Comparison of ENCODE assay signal across 9 cellular contexts in genomic region chr1:16643001-16643411, GRCh38. TPM values are rescaled to one million over a fixed set of nuclear protein-coding genes. Genes with fewer than 3 reads are reported as not detected.
DNase-seq lines count a peak whose midpoint lies in the region; ATAC-seq and TF ChIP-seq lines count a peak whose summit lies in the region.
"Not testable (repeated sequence)": the region's sequence is repeated elsewhere in the genome, so short reads cannot be mapped to it uniquely, and the experiment has no call there.
"Had no signal": no experiment of that assay in that cellular context is flagged by ENCODE, and none has a peak within 500 bp of the region (broad histone marks: within the 10 kb centered on the region; RNA-seq: fewer than 3 reads in every experiment).

No MANE protein-coding gene starts in this region.

- peak overlapping the region; percentile 78 to 99 for H3K9ac ChIP-seq in duodenal mucosa (ENCODE audit: low read depth in 1 of 2, low read length in 2 of 2)

- H3K36me3 ChIP-seq in duodenal mucosa (ENCODE audit: control insufficient read depth in 1 of 2, insufficient read depth in 2 of 2, low read length in 2 of 2) (peaks cover 0 to 13% of the 10 kb centered on the region in 2 donors), spleen (peaks cover 0 to 34% (median 0%) of the 10 kb centered on the region in 6 donors)
- H3K36me3 ChIP-seq in hepatocyte (replicated peaks; ENCODE audit: insufficient read depth, low read depth); aorta (ENCODE audit: control insufficient read depth in 1 of 2, insufficient read depth in 2 of 2, low read length in 1 of 2): not testable (repeated sequence)

- peak overlapping the region; percentile 94 for H3K4me3 ChIP-seq in HFF-Myc (replicated peaks; ENCODE audit: low read depth, low read length)
- H3K4me3 ChIP-seq in duodenal mucosa (ENCODE audit: low read depth in 1 of 2, low read length in 2 of 2), result peak overlapping the region; percentile 87 to 98
- H3K4me3 ChIP-seq in hepatocyte; aorta (ENCODE audit: low read length in 2 of 2): not testable (repeated sequence)
- H3K4me3 ChIP-seq in spleen, result peak overlapping the region in 5 of 8 donors; percentile 4 to 78 (median 64)

- ATAC-seq in natural killer cell; aorta (ENCODE audit: low FRiP score): not testable (repeated sequence)

- intact Hi-C loops in natural killer cell (cut with micrococcal nuclease), result loop anchor here (10.0 kb wide), 1 partner anchor 252 kb away; the partner anchor contains the start of gene RNU1-2
- intact Hi-C loops in spleen (cut with DNase I; ENCODE audit: low total_unique reads); aorta (cut with DNase I): not testable (repeated sequence)

- H3K36me3 Mint-ChIP-seq in natural killer cell, result not testable (repeated sequence)

- H3K79me2 ChIP-seq in hepatocyte, result peaks cover 59% of the 10 kb centered on the region

- H3K4me2 ChIP-seq in hepatocyte, result peak overlapping the region; percentile 80

- DNase-seq in HFF-Myc (ENCODE audit: extremely low read depth, low read depth); hepatocyte (ENCODE audit: low spot score): not testable (repeated sequence)
- DNase-seq in activated CD4-positive, CD25-positive, alpha-beta regulatory T cell treated with anti-CD3 and anti-CD28 coated beads, Interleukin-2, amount 50 U/mL, for 72 hours, result peak; percentile 37
- DNase-seq in activated gamma-delta T cell treated with Interleukin-2 at 50 U/mL for 16 hours, result peak; percentile 11
- peak; percentile 45 for DNase-seq in natural killer cell
- peak; percentile 82 for DNase-seq in spleen
- DNase-seq in aorta, result peak; percentile 55 to 84

- peaks cover 37 to 41% of the 10 kb centered on the region in 2 donors for H3K4me1 ChIP-seq in duodenal mucosa (ENCODE audit: control insufficient read depth in 1 of 2, insufficient read depth in 2 of 2, low read length in 2 of 2)
- peaks cover 23% of the 10 kb centered on the region for H3K4me1 ChIP-seq in hepatocyte (ENCODE audit: insufficient read depth)
- peaks cover 30 to 70% (median 46%) of the 10 kb centered on the region in 6 donors for H3K4me1 ChIP-seq in spleen
- H3K4me1 ChIP-seq in aorta (ENCODE audit: control insufficient read depth in 1 of 2, insufficient read depth in 2 of 2, low read length in 2 of 2), result not testable (repeated sequence)

- H4K20me1 ChIP-seq in hepatocyte (ENCODE audit: insufficient read depth, poor library complexity, severe bottlenecking), result not testable (repeated sequence)

- H3K27me3 Mint-ChIP-seq in natural killer cell (ENCODE audit: low read depth in 2 of 2), result not testable (repeated sequence)

- not testable (repeated sequence) for H3K27ac Mint-ChIP-seq in natural killer cell

- TF ChIP-seq CTCF in HFF-Myc (IDR thresholded peaks at IDR 0.05; ENCODE audit: low read depth, low read length, missing control alignments); hepatocyte (IDR thresholded peaks at IDR 0.05; ENCODE audit: poor library complexity); natural killer cell (IDR thresholded peaks at IDR 0.05); spleen (IDR thresholded peaks at IDR 0.05 in 8 of 11, conservative IDR thresholded peaks at IDR 0.05 in 3 of 11): not testable (repeated sequence)

- not testable (repeated sequence) for H3K4me1 Mint-ChIP-seq in natural killer cell

- H3K27ac ChIP-seq in duodenal mucosa (ENCODE audit: low read depth, low read length), result peak overlapping the region; percentile 69
- not testable (repeated sequence) for H3K27ac ChIP-seq in hepatocyte; spleen; aorta (ENCODE audit: low read depth in 1 of 2, low read length in 2 of 2)

- not testable (repeated sequence) for H3K27me3 ChIP-seq in duodenal mucosa (ENCODE audit: control insufficient read depth in 1 of 2, insufficient read depth in 2 of 2, low read length in 2 of 2); hepatocyte; spleen (replicated peaks in 1 of 7); aorta (ENCODE audit: control insufficient read depth in 1 of 2, insufficient read depth in 2 of 2, low read length in 1 of 2)

- not testable (repeated sequence) for TF ChIP-seq POLR2A in spleen (IDR thresholded peaks at IDR 0.05)

- not testable (repeated sequence) for H3K4me3 Mint-ChIP-seq in natural killer cell

- not testable (repeated sequence) for H3K9me3 ChIP-seq in duodenal mucosa (ENCODE audit: control insufficient read depth in 1 of 2, low read length in 2 of 2); hepatocyte (ENCODE audit: low read depth); spleen; aorta (ENCODE audit: control insufficient read depth, low read length)

- not testable (repeated sequence) for H2AFZ ChIP-seq in hepatocyte

- not testable (repeated sequence) for H3K9me3 Mint-ChIP-seq in natural killer cell

- WGBS in hepatocyte (ENCODE audit: low lambda C conversion rate, missing lambda C conversion rate), result 98% methylated on average over 4 of the region's 4 CpGs
- WGBS in spleen, 5 donors, result 92 to 98% (median 94%) methylated on average over 4 of the region's 4 CpGs
- WGBS in aorta, 2 donors, result 88 to 89% methylated on average over 4 of the region's 4 CpGs

- H3K9me2 ChIP-seq in hepatocyte (replicated peaks; ENCODE audit: insufficient read depth), result not testable (repeated sequence)

RNA-seq across cellular contexts. Expression of gene RNU1-3, which starts 23.7 kb away (rescaled TPM):
- total RNA-seq in hepatocyte, result under 0.01 TPM in 2 replicates
- not detected in 2 replicates for polyA plus RNA-seq in hepatocyte
- total RNA-seq in natural killer cell, result 1,000 to 10,000 TPM; 2,937 to 3,261 (median 3,038) TPM
- total RNA-seq in spleen, result 1,000 to 10,000 TPM in 4 of 7 donors, under 1 TPM in 3; under 0.01 to 8,075 (median 6,234) TPM
- not detected for polyA plus RNA-seq in spleen
- 1,000 to 10,000 TPM; 7,231 to 8,154 TPM for total RNA-seq in aorta
- polyA plus RNA-seq in aorta, result not detected
- total RNA-seq: fibroblast of villous mesenchyme had no signal

RNA-seq across cellular contexts. Expression of gene NBPF1, which starts 29.6 kb away (rescaled TPM):
- 36.4 and 57.1 TPM in 2 replicates for total RNA-seq in hepatocyte
- polyA plus RNA-seq in hepatocyte, result 31.7 and 32.1 TPM in 2 replicates
- total RNA-seq in natural killer cell, result 10 to 100 TPM; 18.4 to 26.0 (median 22.8) TPM
- 10 to 100 TPM; 22.0 to 60.7 (median 33.7) TPM for total RNA-seq in spleen
- 1 to 10 TPM; 1.3 to 7.2 (median 2.9) TPM for polyA plus RNA-seq in spleen
- total RNA-seq in aorta, result 10 to 100 TPM; 15.5 to 55.0 TPM
- 1 to 10 TPM; 7.9 to 9.6 TPM for polyA plus RNA-seq in aorta
